In genomic region chr2:57943271-57943670, GRCh38 we compare ENCODE assay signal across 30 cellular contexts.
A peak's percentile ranks its signal among the peaks of the same experiment; 100 is the strongest.
DNase-seq lines count a peak whose midpoint lies in the region; ATAC-seq, FAIRE-seq and TF ChIP-seq lines count a peak whose summit lies in the region.
"Had no signal": no experiment of that assay in that cellular context is flagged by ENCODE, and none has a peak within 500 bp of the region (broad histone marks: within the 10 kb centered on the region; RNA-seq: fewer than 3 reads in every experiment).

No MANE protein-coding gene starts in this region.

- no peak overlapping the region for H3K4me3 ChIP-seq in A549
- H3K4me3 ChIP-seq in GM23338 = no peak overlapping the region
- no peak overlapping the region for H3K4me3 ChIP-seq in brain microvascular endothelial cell (ENCODE audit: low read depth, low read length)
- no peak overlapping the region for H3K4me3 ChIP-seq in hepatocyte
- H3K4me3 ChIP-seq: coronary artery, gastrocnemius medialis, MG63, Peyer's patch, psoas muscle, spleen had no signal

- no peaks in the 10 kb centered on the region for H4K20me1 ChIP-seq in GM23338 (replicated peaks; ENCODE audit: insufficient read depth)
- H4K20me1 ChIP-seq in hepatocyte (ENCODE audit: insufficient read depth, poor library complexity, severe bottlenecking) = no peaks in the 10 kb centered on the region

- peaks cover 4% of the 10 kb centered on the region; the same call in 1 of the 3 replicates for H3K4me1 ChIP-seq in A549
- peaks cover 4% of the 10 kb centered on the region; the same call in 1 of the 2 replicates for H3K4me1 ChIP-seq in GM23338 (ENCODE audit: insufficient read depth)
- H3K4me1 ChIP-seq in hepatocyte (ENCODE audit: insufficient read depth) = peaks cover 4% of the 10 kb centered on the region
- H3K4me1 ChIP-seq: gastrocnemius medialis, Peyer's patch, psoas muscle, spleen had no signal

- H3K27me3 ChIP-seq in GM23338 (ENCODE audit: insufficient read depth) (no peaks in the 10 kb centered on the region), brain microvascular endothelial cell (replicated peaks) (no peaks in the 10 kb centered on the region), hepatocyte (no peaks in the 10 kb centered on the region)
- H3K27me3 ChIP-seq: gastrocnemius medialis, MG63, Peyer's patch, spleen had no signal

- peak overlapping the region; percentile 10; the same call in 2 of the 3 replicates for H3K4me2 ChIP-seq in A549
- H3K4me2 ChIP-seq in GM23338 = no peak overlapping the region
- H3K4me2 ChIP-seq in hepatocyte = no peak overlapping the region

- H3K27me3 Mint-ChIP-seq in GM23338 (ENCODE audit: insufficient read depth, low read depth, poor library complexity) = no peaks in the 10 kb centered on the region
- H3K27me3 Mint-ChIP-seq: brain had no signal

- H3K9me2 ChIP-seq in GM23338 (ENCODE audit: insufficient read depth) (no peaks in the 10 kb centered on the region), hepatocyte (replicated peaks; ENCODE audit: insufficient read depth) (no peaks in the 10 kb centered on the region)

- H3K4me1 Mint-ChIP-seq in GM23338 = peaks cover 11% of the 10 kb centered on the region; the same call in 2 of the 3 replicates
- H3K4me1 Mint-ChIP-seq: brain; CD4-positive, alpha-beta memory T cell had no signal

- H3K9me3 Mint-ChIP-seq in GM23338 = no peaks in the 10 kb centered on the region
- H3K9me3 Mint-ChIP-seq: brain, neural crest cell had no signal

- no peak for TF ChIP-seq RAD21 in A549 (conservative IDR thresholded peaks at IDR 0.05 in 1 of 2, IDR thresholded peaks at IDR 0.05 in 1 of 2)

- no peak for TF ChIP-seq EP300 in A549 (IDR thresholded peaks at IDR 0.05)

- ATAC-seq in A549 (no peak; a peak in 1 of 6 replicates), GM23338 (no peak), GM21447 (IDR thresholded peaks at IDR 0.05; ENCODE audit: unreplicated experiment) (no peak)
- ATAC-seq: gastrocnemius medialis, HepG2, left cardiac atrium, psoas muscle, SK-N-SH treated with all-trans-retinoic acid at 6 μM for 48 hours had no signal

- H3K4me3 Mint-ChIP-seq in GM23338 = no peak overlapping the region
- H3K4me3 Mint-ChIP-seq: brain; CD4-positive, alpha-beta memory T cell; neural crest cell had no signal

- in situ Hi-C loops in brain microvascular endothelial cell (cut with HindIII; ENCODE audit: low pct_ligation_motif_present, low sequenced_read_pairs) = no loop called here

- no peaks in the 10 kb centered on the region for H3F3A ChIP-seq in GM23338 (replicated peaks; ENCODE audit: low read depth)

- H3K36me3 ChIP-seq in GM23338 (ENCODE audit: insufficient read depth) (no peaks in the 10 kb centered on the region), brain microvascular endothelial cell (replicated peaks) (no peaks in the 10 kb centered on the region), hepatocyte (replicated peaks; ENCODE audit: insufficient read depth, low read depth) (no peaks in the 10 kb centered on the region)
- H3K36me3 ChIP-seq: gastrocnemius medialis, MG63, Peyer's patch, spleen had no signal

- no peak overlapping the region for H3K27ac Mint-ChIP-seq in GM23338
- H3K27ac Mint-ChIP-seq: brain; CD4-positive, alpha-beta memory T cell had no signal

- no peak for TF ChIP-seq POLR2A in A549 (IDR thresholded peaks at IDR 0.05; ENCODE audit: low read length)

- FAIRE-seq in A549 (lab: Jason Lieb, UNC) = no peak
- no peak for FAIRE-seq in GM19239 (lab: Jason Lieb, UNC)
- FAIRE-seq: A204.1, HepG2 had no signal

- H3K27ac ChIP-seq in A549 = no peak overlapping the region
- no peak overlapping the region for H3K27ac ChIP-seq in GM23338 (ENCODE audit: low read depth)
- no peak overlapping the region for H3K27ac ChIP-seq in brain microvascular endothelial cell
- peak overlapping the region; percentile 37 for H3K27ac ChIP-seq in hepatocyte
- H3K27ac ChIP-seq: coronary artery, gastrocnemius medialis, Peyer's patch, psoas muscle, spleen had no signal

- no peaks in the 10 kb centered on the region for H3K36me3 Mint-ChIP-seq in GM23338 (ENCODE audit: low read depth)
- H3K36me3 Mint-ChIP-seq: brain had no signal

- no peak for TF ChIP-seq CTCF in A549 (IDR thresholded peaks at IDR 0.05)
- no peak for TF ChIP-seq CTCF in GM23338 (conservative IDR thresholded peaks at IDR 0.05; ENCODE audit: low read depth in 2 of 2)
- no peak for TF ChIP-seq CTCF in brain microvascular endothelial cell (IDR thresholded peaks at IDR 0.05; ENCODE audit: low read depth, low read length, missing control alignments)
- TF ChIP-seq CTCF in hepatocyte (IDR thresholded peaks at IDR 0.05; ENCODE audit: poor library complexity) = no peak

- H2AFZ ChIP-seq in GM23338 (no peak overlapping the region), hepatocyte (no peak overlapping the region)

- H3K79me2 ChIP-seq in GM23338 (replicated peaks; ENCODE audit: insufficient read depth) = no peaks in the 10 kb centered on the region
- H3K79me2 ChIP-seq in hepatocyte = no peaks in the 10 kb centered on the region

- CTCF ChIA-PET in A549 (lab: Yijun Ruan, JAX) = interaction anchor here (1.1 kb wide), 1 partner anchor 19 kb away, joined by 3 read pairs; no protein-coding TSS in a partner anchor

- POLR2A ChIA-PET in A549 (lab: Yijun Ruan, JAX) = no interaction called here

- DNase-seq in A549 (ENCODE audit: low read depth in 1 of 2, low spot score in 1 of 2) (peak in 1 of 2 experiments; percentile 10), GM23338 (ENCODE audit: low spot score) (peak; percentile 7), brain microvascular endothelial cell (peak; percentile 1), hepatocyte (ENCODE audit: low spot score) (peak; percentile 14), GM19239 (ENCODE audit: insufficient read length, low spot score) (no peak), SIG-M5 (lab: John Stamatoyannopoulos, UW) (no peak), NCI-H146 (lab: John Stamatoyannopoulos, UW) (no peak)
- DNase-seq: activated CD4-positive, CD25-positive, alpha-beta regulatory T cell; activated naive CD4-positive, alpha-beta T cell treated with anti-CD3 and anti-CD28 coated beads, Interleukin-2, amount 50 U/mL, for 16 hours; activated T-cell treated with anti-CD3 and anti-CD28 coated beads, Interleukin-2, amount 50 U/mL, for 48 hours; CD4-positive, alpha-beta memory T cell; DMS53; gastrocnemius medialis; left cardiac atrium; MG63; midbrain; NCI-H1436 treated with DMSO at 0.1 percent for 48 hours; NCI-H2171 treated with DMSO at 0.1 percent for 48 hours; NCI-H82; Peyer's patch; psoas muscle; spleen; stimulated activated CD8-positive, alpha-beta memory T cell treated with anti-CD3 and anti-CD28 coated beads, Interleukin-4, amount 100 ng/mL, for 48 hours had no signal

- H3K9me3 ChIP-seq in A549 = no peaks in the 10 kb centered on the region
- H3K9me3 ChIP-seq in hepatocyte (ENCODE audit: low read depth) = no peaks in the 10 kb centered on the region
- H3K9me3 ChIP-seq: gastrocnemius medialis, MG63, Peyer's patch, psoas muscle, spleen had no signal

TF ChIP-seq in A549, 52 proteins besides CTCF, POLR2A, EP300 and RAD21 (continues in another document):
- TF ChIP-seq EHF (CRISPR knock-in tag; IDR thresholded peaks at IDR 0.05) (no peak), NFE2L2 (conservative IDR thresholded peaks at IDR 0.05; ENCODE audit: low read length) (no peak), KDM1A (IDR thresholded peaks at IDR 0.05; ENCODE audit: low read depth) (no peak), ATOH8 (CRISPR knock-in tag; IDR thresholded peaks at IDR 0.05; ENCODE audit: low read depth) (no peak), ZSCAN20 (CRISPR knock-in tag; IDR thresholded peaks at IDR 0.05) (no peak), BCL3 (IDR thresholded peaks at IDR 0.05) (no peak), POLR2AphosphoS2 (conservative IDR thresholded peaks at IDR 0.05; ENCODE audit: low read length) (no peak)

TF ChIP-seq in GM23338, 12 proteins besides CTCF, POLR2A, EP300 and RAD21 (continues in another document):
- TF ChIP-seq ZNF331 (CRISPR knock-in tag; IDR thresholded peaks at IDR 0.05; ENCODE audit: low read depth) = no peak
- no peak for TF ChIP-seq EZH2phosphoT487 (IDR thresholded peaks at IDR 0.05; ENCODE audit: unreplicated experiment)

Comparison
In these comparisons a context has a peak if more than half of its experiments do, and no peak if none do; other contexts are left out.
1. DNase-seq: peak in GM23338 (single experiment), brain microvascular endothelial cell (single experiment) and hepatocyte (single experiment); none in GM19239 (single experiment), SIG-M5 (single experiment) and NCI-H146 (single experiment).